ENCODE assay signal across 24 cellular contexts in genomic region chr7:143980746-143981510, GRCh38. TPM values are rescaled to one million over a fixed set of nuclear protein-coding genes. Genes with fewer than 3 reads are reported as not detected.
"Had no signal": no experiment of that assay in that cellular context is flagged by ENCODE, and none has a peak within 500 bp of the region (broad histone marks: within the 10 kb centered on the region; RNA-seq: fewer than 3 reads in every experiment).

No MANE protein-coding gene starts in this region.

- H3K4me1 Mint-ChIP-seq: activated naive CD4-positive, alpha-beta T cell treated with anti-CD3 and anti-CD28 coated beads, Interleukin-2, amount 50 U/mL, for 24 hours; naive thymus-derived CD4-positive, alpha-beta T cell; stimulated activated effector memory CD8-positive, alpha-beta T cell treated with anti-CD3 and anti-CD28 coated beads, Interleukin-12 subunit alpha, Interleukin-12 subunit beta, amount 100 ng/mL, for 72 hours had no signal

- H3K36me3 Mint-ChIP-seq: activated naive CD4-positive, alpha-beta T cell treated with anti-CD3 and anti-CD28 coated beads, Interleukin-2, amount 50 U/mL, for 24 hours; naive thymus-derived CD4-positive, alpha-beta T cell; stimulated activated effector memory CD8-positive, alpha-beta T cell treated with anti-CD3 and anti-CD28 coated beads, Interleukin-12 subunit alpha, Interleukin-12 subunit beta, amount 100 ng/mL, for 72 hours had no signal

- H3K4me3 Mint-ChIP-seq: activated naive CD4-positive, alpha-beta T cell treated with anti-CD3 and anti-CD28 coated beads, Interleukin-2, amount 50 U/mL, for 24 hours; activated T-cell treated with anti-CD3 and anti-CD28 coated beads, Interleukin-2, amount 50 U/mL, for 72 hours; naive thymus-derived CD4-positive, alpha-beta T cell; stimulated activated effector memory CD8-positive, alpha-beta T cell treated with anti-CD3 and anti-CD28 coated beads, Interleukin-12 subunit alpha, Interleukin-12 subunit beta, amount 100 ng/mL, for 72 hours had no signal

- H3K4me3 ChIP-seq: cardiac muscle cell, heart left ventricle, left ventricle myocardium inferior, mucosa of descending colon, ovary, thoracic aorta, upper lobe of right lung had no signal

- H3K36me3 ChIP-seq: cardiac muscle cell, heart left ventricle, left ventricle myocardium inferior, ovary, thoracic aorta, upper lobe of right lung, WERI-Rb-1 had no signal

- H3K27ac Mint-ChIP-seq: activated naive CD4-positive, alpha-beta T cell treated with anti-CD3 and anti-CD28 coated beads, Interleukin-2, amount 50 U/mL, for 24 hours; activated T-cell treated with anti-CD3 and anti-CD28 coated beads, Interleukin-2, amount 50 U/mL, for 72 hours; naive thymus-derived CD4-positive, alpha-beta T cell; stimulated activated effector memory CD8-positive, alpha-beta T cell treated with anti-CD3 and anti-CD28 coated beads, Interleukin-12 subunit alpha, Interleukin-12 subunit beta, amount 100 ng/mL, for 72 hours had no signal

- H3K4me1 ChIP-seq: heart left ventricle, left ventricle myocardium inferior, upper lobe of right lung had no signal

- H3K27ac ChIP-seq: cardiac muscle cell, heart left ventricle, left ventricle myocardium inferior, ovary, thoracic aorta, upper lobe of right lung, WERI-Rb-1 had no signal

- DNase-seq: activated CD4-positive, alpha-beta T cell treated with anti-CD3 and anti-CD28 coated beads for 1 hour; activated effector memory CD4-positive, alpha-beta T cell treated with anti-CD3 and anti-CD28 coated beads, Interleukin-2, amount 50 U/mL, for 16 hours; activated T-cell treated with anti-CD3 and anti-CD28 coated beads, Interleukin-2, amount 50 U/mL, for 72 hours; dermis blood vessel endothelial cell; effector memory CD4-positive, alpha-beta T cell; foreskin melanocyte; heart left ventricle; left ventricle myocardium inferior; mucosa of descending colon; naive thymus-derived CD4-positive, alpha-beta T cell; ovary; stimulated activated CD4-positive, alpha-beta T cell treated with anti-CD3 and anti-CD28 coated beads, Interleukin-4, amount 100 ng/mL, for 24 hours; upper lobe of right lung; WERI-Rb-1 had no signal

- H3K27me3 ChIP-seq: cardiac muscle cell, heart left ventricle, ovary, upper lobe of right lung had no signal

- ATAC-seq: activated T-cell treated with anti-CD3 and anti-CD28 coated beads, Interleukin-2, amount 50 U/mL, for 72 hours; heart left ventricle; mucosa of descending colon; naive thymus-derived CD4-positive, alpha-beta T cell; sciatic nerve; stimulated activated effector memory CD8-positive, alpha-beta T cell treated with anti-CD3 and anti-CD28 coated beads, Interleukin-12 subunit alpha, Interleukin-12 subunit beta, amount 100 ng/mL, for 72 hours; upper lobe of right lung had no signal

- H3K9me3 Mint-ChIP-seq: activated naive CD4-positive, alpha-beta T cell treated with anti-CD3 and anti-CD28 coated beads, Interleukin-2, amount 50 U/mL, for 24 hours; activated T-cell treated with anti-CD3 and anti-CD28 coated beads, Interleukin-2, amount 50 U/mL, for 72 hours; stimulated activated effector memory CD8-positive, alpha-beta T cell treated with anti-CD3 and anti-CD28 coated beads, Interleukin-12 subunit alpha, Interleukin-12 subunit beta, amount 100 ng/mL, for 72 hours had no signal

- H3K9me3 ChIP-seq: heart left ventricle, left ventricle myocardium inferior, mucosa of descending colon, ovary, thoracic aorta, upper lobe of right lung had no signal

RNA-seq across cellular contexts. Expression of gene OR6B1, which starts 19.2 kb away (rescaled TPM):
- total RNA-seq: activated CD8-positive, alpha-beta memory T cell treated with anti-CD3 and anti-CD28 coated beads for 36 hours; activated T-cell treated with anti-CD3 and anti-CD28 coated beads, Interleukin-2, amount 50 U/mL, for 72 hours; cardiac muscle cell; dermis blood vessel endothelial cell; endothelial cell of umbilical vein; heart left ventricle; kidney epithelial cell; left ventricle myocardium inferior; mucosa of descending colon; naive thymus-derived CD4-positive, alpha-beta T cell; ovary; sciatic nerve; T-helper 2 cell treated with Interferon-gamma antibody and Interleukin-4, amounts not matched to agents 100 ng/mL and 5 ng/mL, for 36 hours; thoracic aorta; upper lobe of right lung had no signal
- polyA plus RNA-seq: cardiac muscle cell; endothelial cell of umbilical vein; heart left ventricle; naive thymus-derived CD4-positive, alpha-beta T cell; ovary had no signal

RNA-seq across cellular contexts. Expression of gene OR2F1, which starts 26.3 kb away (rescaled TPM):
- total RNA-seq: activated CD8-positive, alpha-beta memory T cell treated with anti-CD3 and anti-CD28 coated beads for 36 hours; activated T-cell treated with anti-CD3 and anti-CD28 coated beads, Interleukin-2, amount 50 U/mL, for 72 hours; cardiac muscle cell; dermis blood vessel endothelial cell; endothelial cell of umbilical vein; heart left ventricle; left ventricle myocardium inferior; mucosa of descending colon; naive thymus-derived CD4-positive, alpha-beta T cell; ovary; sciatic nerve; T-helper 2 cell treated with Interferon-gamma antibody and Interleukin-4, amounts not matched to agents 100 ng/mL and 5 ng/mL, for 36 hours; thoracic aorta; upper lobe of right lung had no signal
- polyA plus RNA-seq: adipose tissue; cardiac muscle cell; endothelial cell of umbilical vein; heart left ventricle; naive thymus-derived CD4-positive, alpha-beta T cell; ovary had no signal

RNA-seq across cellular contexts. Expression of gene OR2F2, which starts 45.9 kb away (rescaled TPM):
- total RNA-seq: activated CD8-positive, alpha-beta memory T cell treated with anti-CD3 and anti-CD28 coated beads for 36 hours; activated T-cell treated with anti-CD3 and anti-CD28 coated beads, Interleukin-2, amount 50 U/mL, for 72 hours; cardiac muscle cell; dermis blood vessel endothelial cell; endothelial cell of umbilical vein; heart left ventricle; kidney epithelial cell; left ventricle myocardium inferior; mucosa of descending colon; naive thymus-derived CD4-positive, alpha-beta T cell; ovary; sciatic nerve; T-helper 2 cell treated with Interferon-gamma antibody and Interleukin-4, amounts not matched to agents 100 ng/mL and 5 ng/mL, for 36 hours; thoracic aorta; upper lobe of right lung had no signal
- polyA plus RNA-seq: adipose tissue; cardiac muscle cell; endothelial cell of umbilical vein; heart left ventricle; naive thymus-derived CD4-positive, alpha-beta T cell; ovary had no signal
